8 cellular contexts compared by ENCODE assay signal in the genomic region with DNA sequence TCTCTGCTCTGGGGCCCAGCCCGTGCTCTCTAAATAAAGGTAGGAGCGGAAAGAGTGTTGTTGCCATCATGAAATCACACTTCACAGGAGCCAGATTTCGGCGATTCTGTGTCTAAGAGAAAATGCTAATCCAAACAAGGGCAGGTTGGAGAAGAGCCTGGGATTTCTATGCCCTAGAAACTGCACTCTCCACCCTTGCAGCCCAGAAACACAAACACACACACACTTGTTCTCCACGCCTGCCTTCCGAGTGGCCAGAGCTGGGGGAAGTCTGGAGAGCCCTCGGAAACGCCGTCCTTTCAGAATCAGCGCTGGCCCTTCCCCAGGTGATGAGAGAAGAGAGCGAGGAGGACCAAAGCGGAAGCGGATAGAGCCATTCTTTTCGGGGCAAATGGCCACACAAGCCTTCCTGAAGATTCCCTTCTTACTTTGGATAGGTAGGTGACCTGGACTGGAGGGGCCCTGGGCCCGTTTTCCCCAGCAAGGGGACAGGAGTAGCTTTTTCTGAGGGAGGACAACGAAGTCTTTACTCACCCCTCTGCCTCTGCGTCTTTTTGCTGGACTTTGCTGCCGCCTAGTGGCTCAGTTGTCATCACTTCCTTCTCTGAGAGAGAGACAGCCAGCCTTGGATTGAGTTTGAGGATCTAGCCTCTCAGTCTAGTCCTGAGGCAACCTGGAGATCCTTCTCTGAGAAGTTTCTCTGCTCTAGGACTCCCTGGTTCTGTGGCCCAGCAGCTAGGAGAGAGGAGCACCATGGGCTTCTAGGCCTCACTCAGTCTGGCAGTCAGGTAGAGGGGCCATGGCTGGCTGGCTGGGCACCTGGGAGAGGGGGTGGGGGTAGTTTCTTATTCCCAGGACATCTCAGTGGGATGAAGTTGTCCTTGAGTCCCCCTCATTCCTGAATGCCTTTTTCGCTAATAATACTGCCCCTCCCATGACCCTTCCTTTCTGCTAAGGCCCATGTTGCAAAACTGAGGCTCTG. TPM values are rescaled to one million over a fixed set of nuclear protein-coding genes. Genes with fewer than 3 reads are reported as not detected.
DNase-seq lines count a peak whose midpoint lies in the region; ATAC-seq, FAIRE-seq and TF ChIP-seq lines count a peak whose summit lies in the region.

No MANE protein-coding gene starts in this region.

- FAIRE-seq in GM19239 (lab: Jason Lieb, UNC): peak; percentile 96

- no peaks in the 10 kb centered on the region for H3K79me2 ChIP-seq in KMS-11 (ENCODE audit: insufficient read depth, low read depth)

- TF ChIP-seq CTCF in AG09309 (IDR thresholded peaks at IDR 0.05; ENCODE audit: control insufficient read depth, insufficient read depth, low read depth, low read length, missing control alignments) (peak; percentile 85), KMS-11 (conservative IDR thresholded peaks at IDR 0.05; ENCODE audit: low read depth, low read length) (peak; percentile 91), fibroblast of the aortic adventitia (IDR thresholded peaks at IDR 0.05; ENCODE audit: insufficient read depth, low read length) (peak; percentile 83), nephron (IDR thresholded peaks at IDR 0.05; ENCODE audit: unreplicated experiment in 3 of 3) (peak; percentile 79 to 90 (median 83))

- peak overlapping the region; percentile 83 for H3K4me3 Mint-ChIP-seq in activated T-helper 17 cell treated with anti-CD3 and anti-CD28 coated beads, Interleukin-2, amount 50 U/mL, for 72 hours
- H3K4me3 Mint-ChIP-seq in nephron: peak overlapping the region; percentile 73 to 80 (median 77)

- no peak overlapping the region for H3K4me2 ChIP-seq in KMS-11

- no peaks in the 10 kb centered on the region for H4K20me1 ChIP-seq in KMS-11 (ENCODE audit: insufficient read depth)

- H3K36me3 ChIP-seq in KMS-11 (ENCODE audit: insufficient read depth): no peaks in the 10 kb centered on the region

- H3K9me3 Mint-ChIP-seq in activated T-helper 17 cell treated with anti-CD3 and anti-CD28 coated beads, Interleukin-2, amount 50 U/mL, for 72 hours: no peaks in the 10 kb centered on the region
- no peaks in the 10 kb centered on the region for H3K9me3 Mint-ChIP-seq in nephron

- no peak overlapping the region for H3K9ac ChIP-seq in KMS-11

- H3K4me1 ChIP-seq in KMS-11 (ENCODE audit: low read depth, poor library complexity, severe bottlenecking): no peaks in the 10 kb centered on the region

- DNase-seq in AG09309 (ENCODE audit: low read depth) (peak; percentile 43), GM19239 (ENCODE audit: insufficient read length, low spot score) (peak; percentile 69), RPMI8226 (peak; percentile 92), fibroblast of the aortic adventitia (ENCODE audit: low read depth) (peak; percentile 85)
- DNase-seq in stimulated activated naive CD4-positive, alpha-beta T cell (lab: John Stamatoyannopoulos, UW): peak; percentile 43 to 82 (median 72)

- peak overlapping the region; percentile 48 for H2AFZ ChIP-seq in KMS-11 (ENCODE audit: low read depth)

- no peaks in the 10 kb centered on the region for H3K27me3 Mint-ChIP-seq in activated T-helper 17 cell treated with anti-CD3 and anti-CD28 coated beads, Interleukin-2, amount 50 U/mL, for 72 hours
- H3K27me3 Mint-ChIP-seq in nephron (ENCODE audit: low read depth): no peaks in the 10 kb centered on the region

- H3K27me3 ChIP-seq in KMS-11 (ENCODE audit: insufficient read depth, low read depth): no peaks in the 10 kb centered on the region

- H3K4me1 Mint-ChIP-seq in activated T-helper 17 cell treated with anti-CD3 and anti-CD28 coated beads, Interleukin-2, amount 50 U/mL, for 72 hours: peaks cover 5% of the 10 kb centered on the region
- H3K4me1 Mint-ChIP-seq in nephron: peaks cover 15% of the 10 kb centered on the region

- H3K27ac Mint-ChIP-seq in activated T-helper 17 cell treated with anti-CD3 and anti-CD28 coated beads, Interleukin-2, amount 50 U/mL, for 72 hours: peak overlapping the region; percentile 77
- H3K27ac Mint-ChIP-seq in nephron: peak overlapping the region; percentile 82 to 97 (median 92)

- ATAC-seq in activated T-helper 17 cell treated with anti-CD3 and anti-CD28 coated beads, Interleukin-2, amount 50 U/mL, for 72 hours (replicated peaks): peak; percentile 96

- H3K4me3 ChIP-seq in AG09309 (ENCODE audit: control insufficient read depth, low read depth, low read length) (peak overlapping the region; percentile 52), KMS-11 (IDR thresholded peaks at IDR 0.05; ENCODE audit: insufficient read depth, low read depth, low read length) (no peak overlapping the region), fibroblast of the aortic adventitia (ENCODE audit: low read depth, low read length) (peak overlapping the region; percentile 69)

- H3K27ac ChIP-seq in KMS-11: no peak overlapping the region

- H3K36me3 Mint-ChIP-seq in activated T-helper 17 cell treated with anti-CD3 and anti-CD28 coated beads, Interleukin-2, amount 50 U/mL, for 72 hours (ENCODE audit: low read depth): no peaks in the 10 kb centered on the region
- no peaks in the 10 kb centered on the region for H3K36me3 Mint-ChIP-seq in nephron (ENCODE audit: low read depth)

RNA-seq across cellular contexts. Expression of gene SENP8, which starts 37.7 kb away (rescaled TPM):
- total RNA-seq in activated T-helper 17 cell treated with anti-CD3 and anti-CD28 coated beads, Interleukin-2, amount 50 U/mL, for 72 hours: 1 to 10 TPM in 1 of 2 donors, under 1 TPM in 1; 0.82 to 2.7 TPM
- total RNA-seq in fibroblast of the aortic adventitia (ENCODE audit: low replicate concordance): 0.98 and 3.8 TPM in 2 replicates

RNA-seq across cellular contexts. Expression of gene MYO9A, which starts 38.0 kb away (rescaled TPM):
- total RNA-seq in activated T-helper 17 cell treated with anti-CD3 and anti-CD28 coated beads, Interleukin-2, amount 50 U/mL, for 72 hours: 10 to 100 TPM; 20.5 to 29.3 TPM
- total RNA-seq in fibroblast of the aortic adventitia (ENCODE audit: low replicate concordance): 55.9 and 111 TPM in 2 replicates

RNA-seq across cellular contexts. Expression of gene GRAMD2A, which starts 41.7 kb away (rescaled TPM):
- total RNA-seq in activated T-helper 17 cell treated with anti-CD3 and anti-CD28 coated beads, Interleukin-2, amount 50 U/mL, for 72 hours: under 1 TPM in 1 of 2 donors, not detected in 1; 0.50 TPM
- 0.33 and 0.63 TPM in 2 replicates for total RNA-seq in fibroblast of the aortic adventitia (ENCODE audit: low replicate concordance)
